ENCODE assay signal across 7 cellular contexts in genomic region chr15:66700412-66700801, GRCh38. TPM values are rescaled to one million over a fixed set of nuclear protein-coding genes. Genes with fewer than 3 reads are reported as not detected.
DNase-seq lines count a peak whose midpoint lies in the region; ATAC-seq and TF ChIP-seq lines count a peak whose summit lies in the region.

No MANE protein-coding gene starts in this region.

- H3K4me1 ChIP-seq in SJCRH30 = peaks cover 4% of the 10 kb centered on the region; the same call in 1 of the 2 replicates
- peaks cover 22% of the 10 kb centered on the region for H3K4me1 ChIP-seq in skeletal muscle satellite cell (ENCODE audit: control insufficient read depth, insufficient read depth, low read length)

- H3K9me3 ChIP-seq in SJCRH30 (replicated peaks) = no peaks in the 10 kb centered on the region
- no peaks in the 10 kb centered on the region for H3K9me3 ChIP-seq in skeletal muscle satellite cell (replicated peaks; ENCODE audit: low read length)

- H3K4me3 ChIP-seq in H7 (ENCODE audit: insufficient read depth, low read depth, low read length) = peak overlapping the region; percentile 80
- H3K4me3 ChIP-seq in SJCRH30 = peak overlapping the region; percentile 62
- peak overlapping the region; percentile 56 for H3K4me3 ChIP-seq in fibroblast of pulmonary artery (replicated peaks; ENCODE audit: low read depth, low read length)
- peak overlapping the region; percentile 69 for H3K4me3 ChIP-seq in skeletal muscle satellite cell (ENCODE audit: low read length)

- H3K36me3 ChIP-seq in H7 (replicated peaks; ENCODE audit: control insufficient read depth, insufficient read depth, low read length) = no peaks in the 10 kb centered on the region
- no peaks in the 10 kb centered on the region for H3K36me3 ChIP-seq in SJCRH30
- H3K36me3 ChIP-seq in skeletal muscle satellite cell (ENCODE audit: insufficient read depth, low read length) = no peaks in the 10 kb centered on the region

- peak overlapping the region; percentile 36 for H3K9ac ChIP-seq in skeletal muscle satellite cell (ENCODE audit: low read depth, low read length)

- peak overlapping the region; percentile 83 for H3K4me2 ChIP-seq in skeletal muscle satellite cell (ENCODE audit: low read length)

- no peak for ATAC-seq in GM18520 (IDR thresholded peaks at IDR 0.05; ENCODE audit: unreplicated experiment)
- ATAC-seq in GM18519 (IDR thresholded peaks at IDR 0.05; ENCODE audit: low FRiP score, unreplicated experiment) = no peak

- H3K27me3 ChIP-seq in H7 (ENCODE audit: control insufficient read depth, insufficient read depth, low read length) (peaks cover 21% of the 10 kb centered on the region; the same call in 1 of the 2 replicates), SJCRH30 (no peaks in the 10 kb centered on the region), skeletal muscle satellite cell (ENCODE audit: control insufficient read depth, insufficient read depth, low read length) (no peaks in the 10 kb centered on the region)

- peak overlapping the region; percentile 41; the same call in 1 of the 2 replicates for H3K27ac ChIP-seq in SJCRH30

- no peak for TF ChIP-seq CTCF in fibroblast of pulmonary artery (IDR thresholded peaks at IDR 0.05; ENCODE audit: low read length, missing control alignments)

- DNase-seq in H7 (no peak), SJCRH30 (peak in 1 of 2 experiments; percentile 32), fibroblast of pulmonary artery (ENCODE audit: low read depth) (no peak), NCI-H1105 (lab: John Stamatoyannopoulos, UW) (no peak)

RNA-seq across cellular contexts. Expression of gene SMAD6, which starts 1.6 kb away (rescaled TPM):
- 24.8 and 25.4 TPM in 2 replicates for total RNA-seq in H7 (2014; rRNA removed; shearing (Covaris generic))
- 6.7 and 7.6 TPM in 2 replicates for total RNA-seq in SJCRH30 (2014; rRNA removed; shearing (Covaris generic))
- 9.6 and 15.9 TPM in 2 replicates for total RNA-seq in skeletal muscle satellite cell (2012; rRNA removed)
